9 cellular contexts compared by ENCODE assay signal in the genomic region with DNA sequence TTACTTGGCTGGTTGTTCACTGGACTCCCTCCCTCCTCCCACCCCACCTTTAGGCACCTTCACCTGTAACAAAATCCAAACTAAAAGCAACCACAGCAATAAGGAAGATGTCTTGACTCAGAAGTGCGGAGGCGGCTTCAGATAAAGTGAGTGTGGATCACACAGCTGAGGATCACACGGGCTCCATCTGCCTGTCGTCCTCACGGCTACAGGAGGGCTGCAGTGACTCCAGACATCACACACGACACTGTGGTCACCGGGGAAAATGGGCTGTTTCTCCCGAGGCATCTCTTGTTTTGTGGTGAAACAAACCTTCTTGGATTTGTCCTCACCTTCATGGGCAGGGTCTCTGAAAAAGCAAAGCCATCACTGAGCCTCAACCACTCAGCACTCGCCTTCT.
"Had no signal": no experiment of that assay in that cellular context is flagged by ENCODE, and none has a peak within 500 bp of the region (broad histone marks: within the 10 kb centered on the region; RNA-seq: fewer than 3 reads in every experiment).

No MANE protein-coding gene starts in this region.

- H3K9me3 ChIP-seq: HAP-1 had no signal

- H3K27ac ChIP-seq: GM23248, HL-60 had no signal

- DNase-seq: GM23248, GOT3, H7, HFFc6, KG1 had no signal

- H2AFZ ChIP-seq: GM23248 had no signal

- H3K4me3 ChIP-seq: GM23248, HAP-1 had no signal

- FAIRE-seq: HepG2 had no signal

- H3K4me1 ChIP-seq: HAP-1 had no signal

- H3K9ac ChIP-seq: GM23248 had no signal

- H3K36me3 ChIP-seq: HAP-1 had no signal

- ATAC-seq: HCT116, HepG2 had no signal
